In genomic region chr1:47533176-47534039, GRCh38 we compare ENCODE assay signal across 8 cellular contexts.
DNase-seq lines count a peak whose midpoint lies in the region; ATAC-seq, FAIRE-seq and TF ChIP-seq lines count a peak whose summit lies in the region.

No MANE protein-coding gene starts in this region.

- peaks cover 84% of the 10 kb centered on the region for H3K27me3 Mint-ChIP-seq in activated T-cell treated with anti-CD3 and anti-CD28 coated beads, Interleukin-2, amount 50 U/mL, for 24 hours
- peaks cover 48% of the 10 kb centered on the region for H3K27me3 Mint-ChIP-seq in activated B cell treated with CpG ODN at 0.5 μM for 24 hours

- FAIRE-seq in GM12892 (lab: Jason Lieb, UNC), result no peak

- H3K27ac Mint-ChIP-seq in activated T-cell treated with anti-CD3 and anti-CD28 coated beads, Interleukin-2, amount 50 U/mL, for 24 hours, result no peak overlapping the region
- H3K27ac Mint-ChIP-seq in activated B cell treated with CpG ODN at 0.5 μM for 24 hours, result no peak overlapping the region

- peak overlapping the region; percentile 39 for H3K4me3 Mint-ChIP-seq in activated T-cell treated with anti-CD3 and anti-CD28 coated beads, Interleukin-2, amount 50 U/mL, for 24 hours
- peak overlapping the region; percentile 67 for H3K4me3 Mint-ChIP-seq in activated B cell treated with CpG ODN at 0.5 μM for 24 hours

- no peak for DNase-seq in activated T-cell treated with anti-CD3 and anti-CD28 coated beads, Interleukin-2, amount 50 U/mL, for 24 hours
- DNase-seq in activated T-cell treated with anti-CD3 and anti-CD28 coated beads for 4 hours (no peak), activated B cell treated with CpG ODN at 0.5 μM for 24 hours (no peak), head of caudate nucleus (peak in 35 of 42 donors; percentile 5 to 59 (median 26)), omental fat pad (ENCODE audit: low spot score) (no peak), T-helper 9 cell (no peak), GM12892 (ENCODE audit: insufficient read length) (no peak)

- H3K36me3 Mint-ChIP-seq in activated T-cell treated with anti-CD3 and anti-CD28 coated beads, Interleukin-2, amount 50 U/mL, for 24 hours (ENCODE audit: low read depth), result no peaks in the 10 kb centered on the region
- no peaks in the 10 kb centered on the region for H3K36me3 Mint-ChIP-seq in activated B cell treated with CpG ODN at 0.5 μM for 24 hours (ENCODE audit: low read depth)

- CTCF ChIA-PET in activated B cell treated with CpG ODN at 0.5 μM for 24 hours (lab: Charles Lee), result no interaction called here

- peaks cover 8% of the 10 kb centered on the region for H3K4me1 Mint-ChIP-seq in activated T-cell treated with anti-CD3 and anti-CD28 coated beads, Interleukin-2, amount 50 U/mL, for 24 hours (ENCODE audit: low read depth)
- H3K4me1 Mint-ChIP-seq in activated B cell treated with CpG ODN at 0.5 μM for 24 hours, result peaks cover 10% of the 10 kb centered on the region

- ATAC-seq in activated B cell treated with CpG ODN at 0.5 μM for 24 hours (ENCODE audit: low read depth), result no peak
- peak; percentile 34 for ATAC-seq in omental fat pad (ENCODE audit: low FRiP score)
- no peak for ATAC-seq in HG03139 (IDR thresholded peaks at IDR 0.05; ENCODE audit: unreplicated experiment)

- TF ChIP-seq POLR2A in GM12892 (IDR thresholded peaks at IDR 0.05; ENCODE audit: low read depth, low read length), result no peak

- POLR2A ChIA-PET in activated B cell treated with CpG ODN at 0.5 μM for 24 hours (lab: Charles Lee), result no interaction called here

- peaks cover 8% of the 10 kb centered on the region for H3K9me3 Mint-ChIP-seq in activated T-cell treated with anti-CD3 and anti-CD28 coated beads, Interleukin-2, amount 50 U/mL, for 24 hours
- H3K9me3 Mint-ChIP-seq in activated B cell treated with CpG ODN at 0.5 μM for 24 hours, result peaks cover 4% of the 10 kb centered on the region

- intact Hi-C loops in activated B cell treated with CpG ODN at 0.5 μM for 24 hours (cut with micrococcal nuclease), result no loop called here
- intact Hi-C loops in head of caudate nucleus (cut with DNase I), result no loop called here

- TF ChIP-seq CTCF in activated B cell treated with CpG ODN at 0.5 μM for 24 hours (IDR thresholded peaks at IDR 0.05) (no peak), omental fat pad (IDR thresholded peaks at IDR 0.05) (no peak)

Comparison
In these comparisons a context has a peak if more than half of its experiments do, and no peak if none do; other contexts are left out.
1. DNase-seq: peak in head of caudate nucleus (35 of 42); none in activated T-cell treated with anti-CD3 and anti-CD28 coated beads, Interleukin-2, amount 50 U/mL, for 24 hours (single experiment), activated T-cell treated with anti-CD3 and anti-CD28 coated beads for 4 hours (single experiment), activated B cell treated with CpG ODN at 0.5 μM for 24 hours (single experiment), omental fat pad (single experiment), T-helper 9 cell (single experiment) and GM12892 (single experiment).